ENCODE assay signal across 14 cellular contexts in genomic region chr3:23668430-23668904, GRCh38.
A peak's percentile ranks its signal among the peaks of the same experiment; 100 is the strongest.
DNase-seq lines count a peak whose midpoint lies in the region; ATAC-seq and TF ChIP-seq lines count a peak whose summit lies in the region.
"Had no signal": no experiment of that assay in that cellular context is flagged by ENCODE, and none has a peak within 500 bp of the region (broad histone marks: within the 10 kb centered on the region; RNA-seq: fewer than 3 reads in every experiment).

No MANE protein-coding gene starts in this region.

- in situ Hi-C loops in astrocyte of the cerebellum (cut with HindIII; ENCODE audit: low sequenced_read_pairs): no loop called here

- CTCF ChIA-PET in AG04449 (lab: Yijun Ruan, JAX): interaction anchor here (0.6 to 1.9 kb wide), 3 partner anchors 9 to 19 kb away, joined by 3 to 7 read pairs (median 4); no protein-coding TSS in a partner anchor

- peak; percentile 31 for ATAC-seq in left colon
- ATAC-seq in GM21737 (IDR thresholded peaks at IDR 0.05; ENCODE audit: unreplicated experiment): no peak
- ATAC-seq: activated naive CD8-positive, alpha-beta T cell treated with anti-CD3 and anti-CD28 coated beads, Interleukin-2, amount 50 U/mL, for 24 hours; gastroesophageal sphincter; stimulated activated effector memory CD8-positive, alpha-beta T cell treated with anti-CD3 and anti-CD28 coated beads, Interleukin-12 subunit alpha, Interleukin-12 subunit beta, amount 100 ng/mL, for 72 hours had no signal

- intact Hi-C loops in left colon (cut with DNase I, micrococcal nuclease): no loop called here

- DNase-seq in AG04449 (ENCODE audit: low read depth, low spot score) (peak; percentile 63), HS-5 (ENCODE audit: low read depth) (peak; percentile 88), astrocyte of the cerebellum (ENCODE audit: low read depth) (peak; percentile 61), left colon (no peak), HuH-7 (ENCODE audit: low spot score) (no peak), HuH-7.5 (ENCODE audit: low spot score) (no peak)
- no peak for DNase-seq in stimulated activated CD4-positive, alpha-beta T cell treated with anti-CD3 and anti-CD28 coated beads, Interleukin-1b, Interleukin-23, amount 100 ng/mL, for 48 hours
- DNase-seq: activated CD4-positive, alpha-beta T cell treated with anti-CD3 and anti-CD28 coated beads, Interleukin-2, amount 10 ng/mL, durations not matched to agents 7 days and 5 days; activated naive CD8-positive, alpha-beta T cell treated with anti-CD3 and anti-CD28 coated beads, Interleukin-2, amount 50 U/mL, for 24 hours; NCI-H1092 treated with DMSO at 0.1 percent for 48 hours; Peyer's patch had no signal

- POLR2A ChIA-PET in AG04449 (lab: Yijun Ruan, JAX): interaction anchor here (0.7 kb wide), 1 partner anchor 248 kb away, joined by 3 read pairs; the partner anchor contains the start of genes NKIRAS1 and RPL15

- TF ChIP-seq CTCF in AG04449 (IDR thresholded peaks at IDR 0.05; ENCODE audit: insufficient read depth, low read length, missing control alignments) (no peak), astrocyte of the cerebellum (IDR thresholded peaks at IDR 0.05; ENCODE audit: low read depth, low read length, missing control alignments) (no peak)

- H3K4me3 ChIP-seq in AG04449 (ENCODE audit: low read depth, low read length): no peak overlapping the region
- no peak overlapping the region for H3K4me3 ChIP-seq in astrocyte of the cerebellum (ENCODE audit: low read depth, low read length)
- H3K4me3 ChIP-seq: gastroesophageal sphincter, Peyer's patch had no signal

Comparison
In these comparisons a context has a peak if more than half of its experiments do, and no peak if none do; other contexts are left out.
1. DNase-seq: peak in AG04449 (single experiment), HS-5 (single experiment) and astrocyte of the cerebellum (single experiment); none in left colon (0 of 2), HuH-7 (single experiment), HuH-7.5 (single experiment) and stimulated activated CD4-positive, alpha-beta T cell treated with anti-CD3 and anti-CD28 coated beads, Interleukin-1b, Interleukin-23, amount 100 ng/mL, for 48 hours (single experiment).